In the genomic region with DNA sequence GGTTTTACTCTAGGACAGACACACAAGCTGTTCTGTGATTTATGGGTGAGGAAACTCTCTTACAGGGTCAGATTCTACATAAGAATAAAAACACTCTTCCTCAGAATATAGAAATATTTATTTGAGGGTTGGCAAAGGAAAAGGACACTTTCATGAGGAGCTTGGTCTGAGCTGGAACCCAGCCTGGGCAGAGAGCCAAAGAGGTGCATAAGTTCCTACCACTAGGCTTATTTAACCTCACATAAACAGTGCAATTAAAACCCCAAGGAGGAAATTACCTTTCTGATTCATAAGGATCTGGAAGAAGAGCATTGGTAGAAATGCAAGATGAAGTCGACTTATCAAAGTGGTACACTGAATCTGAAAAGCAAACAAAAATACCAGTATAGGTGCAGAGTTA, we compare ENCODE assay signal across 19 cellular contexts. TPM values are rescaled to one million over a fixed set of nuclear protein-coding genes. Genes with fewer than 3 reads are reported as not detected.
DNase-seq lines count a peak whose midpoint lies in the region; ATAC-seq and TF ChIP-seq lines count a peak whose summit lies in the region.
"Had no signal": no experiment of that assay in that cellular context is flagged by ENCODE, and none has a peak within 500 bp of the region (broad histone marks: within the 10 kb centered on the region; RNA-seq: fewer than 3 reads in every experiment).

No MANE protein-coding gene starts in this region.

- no peaks in the 10 kb centered on the region for H3K27me3 Mint-ChIP-seq in effector memory CD8-positive, alpha-beta T cell
- no peaks in the 10 kb centered on the region for H3K27me3 Mint-ChIP-seq in T-helper 17 cell
- H3K27me3 Mint-ChIP-seq: activated CD4-positive, alpha-beta T cell treated with anti-CD3 and anti-CD28 coated beads, Interleukin-2, amount 10 ng/mL, durations not matched to agents 24 days and 14 days had no signal

- peak; percentile 10 for DNase-seq in DMS 273 (lab: John Stamatoyannopoulos, UW; ENCODE audit: unreplicated experiment)
- no peak for DNase-seq in DMS 273 treated with DMSO at 0.1 percent for 48 hours (lab: John Stamatoyannopoulos, UW)
- peak; percentile 21 for DNase-seq in NCI-H1105 treated with DMSO at 0.1 percent for 48 hours (lab: John Stamatoyannopoulos, UW)
- peak; percentile 31 to 35 for DNase-seq in cardiac fibroblast (ENCODE audit: low read depth in 2 of 2)
- peak; percentile 70 for DNase-seq in renal cortical epithelial cell (ENCODE audit: low read depth)
- DNase-seq in effector memory CD8-positive, alpha-beta T cell, result no peak
- no peak for DNase-seq in T-helper 17 cell
- DNase-seq: activated CD4-positive, alpha-beta T cell treated with anti-CD3 and anti-CD28 coated beads, Interleukin-2, amount 10 ng/mL, durations not matched to agents 24 days and 14 days; activated CD8-positive, alpha-beta memory T cell treated with anti-CD3 and anti-CD28 coated beads, Interleukin-2, amount 50 U/mL, for 48 hours; activated naive CD4-positive, alpha-beta T cell treated with Interleukin-2 at 50 U/mL for 16 hours; BE2C; brain microvascular endothelial cell; NCI-H1417 treated with DMSO at 0.1 percent for 48 hours; pancreas; stimulated activated CD4-positive, alpha-beta T cell treated with anti-CD3 and anti-CD28 coated beads, Interleukin-4, amount 100 ng/mL, for 1 hour; stimulated activated CD8-positive, alpha-beta memory T cell treated with anti-CD3 and anti-CD28 coated beads, Interleukin-4, amount 100 ng/mL, for 48 hours had no signal

- H3K9me3 ChIP-seq in T-helper 17 cell (ENCODE audit: control insufficient read depth, low read length, poor library complexity, severe bottlenecking), result no peaks in the 10 kb centered on the region
- H3K9me3 ChIP-seq: BE2C, pancreas, thoracic aorta had no signal

- TF ChIP-seq CTCF in cardiac fibroblast (IDR thresholded peaks at IDR 0.05; ENCODE audit: low read depth, low read length), result no peak

- no peaks in the 10 kb centered on the region for H3K9me3 Mint-ChIP-seq in effector memory CD8-positive, alpha-beta T cell
- H3K9me3 Mint-ChIP-seq: activated CD4-positive, alpha-beta T cell treated with anti-CD3 and anti-CD28 coated beads, Interleukin-2, amount 10 ng/mL, durations not matched to agents 24 days and 14 days had no signal

- peak overlapping the region in 1 of 2 donors; percentile 64 for H3K27ac Mint-ChIP-seq in effector memory CD8-positive, alpha-beta T cell
- H3K27ac Mint-ChIP-seq in T-helper 17 cell, result no peak overlapping the region
- H3K27ac Mint-ChIP-seq: activated CD4-positive, alpha-beta T cell treated with anti-CD3 and anti-CD28 coated beads, Interleukin-2, amount 10 ng/mL, durations not matched to agents 24 days and 14 days had no signal

- ATAC-seq in effector memory CD8-positive, alpha-beta T cell (replicated peaks), result no peak
- ATAC-seq in esophagus mucosa (no peak), T-helper 17 cell (no peak)
- ATAC-seq: pancreas had no signal

- H3K4me3 ChIP-seq in cardiac fibroblast (replicated peaks in 1 of 2; ENCODE audit: low read depth in 2 of 2, low read length in 2 of 2), result no peak overlapping the region
- H3K4me3 ChIP-seq: K562, pancreas, thoracic aorta had no signal

- no peak overlapping the region for H3K4me3 Mint-ChIP-seq in effector memory CD8-positive, alpha-beta T cell
- H3K4me3 Mint-ChIP-seq in T-helper 17 cell, result no peak overlapping the region
- H3K4me3 Mint-ChIP-seq: activated CD4-positive, alpha-beta T cell treated with anti-CD3 and anti-CD28 coated beads, Interleukin-2, amount 10 ng/mL, durations not matched to agents 24 days and 14 days had no signal

- peaks cover 23% of the 10 kb centered on the region for H3K36me3 Mint-ChIP-seq in effector memory CD8-positive, alpha-beta T cell (ENCODE audit: insufficient read depth)
- peaks cover 3% of the 10 kb centered on the region for H3K36me3 Mint-ChIP-seq in T-helper 17 cell (ENCODE audit: low read depth)

- H3K4me1 Mint-ChIP-seq in effector memory CD8-positive, alpha-beta T cell (ENCODE audit: low read depth in 2 of 2), result peaks cover 32 to 33% of the 10 kb centered on the region in 2 donors
- peaks cover 8% of the 10 kb centered on the region for H3K4me1 Mint-ChIP-seq in T-helper 17 cell

RNA-seq across cellular contexts. Expression of gene SETD7, which starts 32.9 kb away (rescaled TPM):
- total RNA-seq in renal cortical epithelial cell (37.7 and 38.0 TPM in 2 replicates), esophagus mucosa (19.9 TPM), T-helper 17 cell (10 to 100 TPM; 29.7 to 37.9 TPM)

Comparison
In these comparisons a context has a peak if more than half of its experiments do, and no peak if none do; other contexts are left out.
1. DNase-seq: peak in DMS 273 (single experiment), NCI-H1105 treated with DMSO at 0.1 percent for 48 hours (single experiment), cardiac fibroblast (2 of 2) and renal cortical epithelial cell (single experiment); none in DMS 273 treated with DMSO at 0.1 percent for 48 hours (single experiment), effector memory CD8-positive, alpha-beta T cell (0 of 3) and T-helper 17 cell (0 of 3).